In genomic region chr16:10009691-10010090, GRCh38 we compare ENCODE assay signal across 27 cellular contexts.
DNase-seq lines count a peak whose midpoint lies in the region; ATAC-seq, FAIRE-seq and TF ChIP-seq lines count a peak whose summit lies in the region.
"Had no signal": no experiment of that assay in that cellular context is flagged by ENCODE, and none has a peak within 500 bp of the region (broad histone marks: within the 10 kb centered on the region; RNA-seq: fewer than 3 reads in every experiment).

No MANE protein-coding gene starts in this region.

- H3K9me3 Mint-ChIP-seq in effector memory CD8-positive, alpha-beta T cell = peaks cover 5 to 6% of the 10 kb centered on the region in 2 donors
- H3K9me3 Mint-ChIP-seq: central memory CD8-positive, alpha-beta T cell had no signal

- CTCF ChIA-PET in H1 (lab: Charles Lee; ENCODE audit: partially characterized antibody) = interaction anchor here (0.8 to 1.3 kb wide), 4 partner anchors 32 to 491 kb away, joined by 3 to 4 read pairs (median 3); no protein-coding TSS in a partner anchor

- no peak overlapping the region for H2BK12ac ChIP-seq in H1 (ENCODE audit: low read depth, low read length)

- no peak overlapping the region for H3K9ac ChIP-seq in OCI-LY3 (ENCODE audit: low read length)
- no peak overlapping the region for H3K9ac ChIP-seq in H1 (replicated peaks in 1 of 4; ENCODE audit: extremely low read depth in 1 of 4, low read depth in 3 of 4, low read length in 3 of 4)
- H3K9ac ChIP-seq: BLaER1 had no signal

- H3K27me3 Mint-ChIP-seq in effector memory CD8-positive, alpha-beta T cell = peaks cover 13 to 22% of the 10 kb centered on the region in 2 donors
- H3K27me3 Mint-ChIP-seq: activated naive CD4-positive, alpha-beta T cell treated with anti-CD3 and anti-CD28 coated beads, Interleukin-2, amount 10 ng/mL, durations not matched to agents 7 days and 5 days had no signal

- no peaks in the 10 kb centered on the region for H3K79me1 ChIP-seq in H1 (ENCODE audit: low read depth, low read length)

- H2AK5ac ChIP-seq in H1 (ENCODE audit: low read depth, low read length) = no peak overlapping the region

- H3K79me2 ChIP-seq in OCI-LY3 (ENCODE audit: low read length) (no peaks in the 10 kb centered on the region), H1 (ENCODE audit: control insufficient read depth in 1 of 2, insufficient read depth in 2 of 2, low read length in 2 of 2) (no peaks in the 10 kb centered on the region)

- H3K36me3 Mint-ChIP-seq in effector memory CD8-positive, alpha-beta T cell (ENCODE audit: insufficient read depth) = no peaks in the 10 kb centered on the region
- H3K36me3 Mint-ChIP-seq: activated naive CD4-positive, alpha-beta T cell treated with anti-CD3 and anti-CD28 coated beads, Interleukin-2, amount 10 ng/mL, durations not matched to agents 7 days and 5 days had no signal

- H4K91ac ChIP-seq in H1 (replicated peaks; ENCODE audit: insufficient read length, low read length) = no peak overlapping the region

- no peak overlapping the region for H3K27ac ChIP-seq in OCI-LY3 (ENCODE audit: low read length)
- H3K27ac ChIP-seq in H1 (ENCODE audit: low read depth, low read length) = no peak overlapping the region
- H3K27ac ChIP-seq: ascending aorta, BLaER1, gastroesophageal sphincter, right atrium auricular region, transverse colon had no signal

- no peak overlapping the region for H2BK20ac ChIP-seq in H1 (ENCODE audit: low read length)

- TF ChIP-seq EP300 in H1 (IDR thresholded peaks at IDR 0.05; ENCODE audit: borderline replicate concordance in 1 of 2, low read depth in 2 of 2, low read length in 2 of 2) = no peak

- DNase-seq in C1 segment of cervical spinal cord (lab: John Stamatoyannopoulos, UW) = peak in 11 of 14 donors; percentile 12 to 62 (median 34)
- DNase-seq in H1 (ENCODE audit: low read depth in 1 of 2, low spot score in 2 of 2) = no peak
- peak in 44 of 56 donors; percentile 6 to 80 (median 48) for DNase-seq in nucleus accumbens (lab: John Stamatoyannopoulos, UW)
- no peak for DNase-seq in NCI-H1436 treated with DMSO at 0.1 percent for 48 hours (lab: John Stamatoyannopoulos, UW)
- DNase-seq in ecto neural progenitor cell (ENCODE audit: low spot score) = no peak
- no peak for DNase-seq in effector memory CD8-positive, alpha-beta T cell
- DNase-seq: activated CD4-positive, alpha-beta T cell treated with anti-CD3 and anti-CD28 coated beads for 36 hours; activated naive CD4-positive, alpha-beta T cell treated with anti-CD3 and anti-CD28 coated beads, Interleukin-2, amount 10 ng/mL, durations not matched to agents 7 days and 5 days; activated T-cell treated with anti-CD3 and anti-CD28 coated beads, Interleukin-2, amount 50 U/mL, for 72 hours; effector CD8-positive, alpha-beta T cell; HCEC 1CT; mesenchymal stem cell; PC-3; SIG-M5; stimulated activated CD4-positive, alpha-beta T cell treated with anti-CD3 and anti-CD28 coated beads, Interleukin-4, amount 100 ng/mL, for 4 hours; stimulated activated naive CD8-positive, alpha-beta T cell treated with anti-CD3 and anti-CD28 coated beads, Interleukin-15, Interleukin-2, amounts not matched to agents 100 U/mL and 50 U/mL, for 24 hours; transverse colon had no signal

- H2AFZ ChIP-seq in OCI-LY3 (ENCODE audit: low read depth, low read length) = peak overlapping the region; percentile 30; the same call in 1 of the 2 replicates
- H2AFZ ChIP-seq in H1 (ENCODE audit: low read length) = 0 out of 2 replicates have a peak overlapping the region, but pooled peaks have one; percentile 16

- no peak overlapping the region for H3K4ac ChIP-seq in H1 (replicated peaks; ENCODE audit: insufficient read length, low read depth, low read length)

- no peak for TF ChIP-seq POLR2A in H1 (IDR thresholded peaks at IDR 0.05; ENCODE audit: control extremely low read depth in 1 of 2, low read depth in 2 of 2, low read length in 2 of 2)

- H3K4me2 ChIP-seq in OCI-LY3 (ENCODE audit: low read length) = no peak overlapping the region
- H3K4me2 ChIP-seq in H1 (ENCODE audit: insufficient read depth in 1 of 2, low read depth in 2 of 2, low read length in 2 of 2) = no peak overlapping the region
- H3K4me2 ChIP-seq: BLaER1 had no signal

- H3K18ac ChIP-seq in H1 (ENCODE audit: extremely low read depth, low read length) = no peak overlapping the region

- no peak overlapping the region for H3K56ac ChIP-seq in H1 (replicated peaks; ENCODE audit: insufficient read length, low read depth, low read length)

- no peak overlapping the region for H2BK120ac ChIP-seq in H1 (replicated peaks; ENCODE audit: low read depth, low read length)

- no peak for FAIRE-seq in H1 (lab: Jason Lieb, UNC)
- FAIRE-seq: A204.1, TTC549 had no signal

- no peak overlapping the region; the same call in 1 of the 2 replicates for H2BK15ac ChIP-seq in H1 (ENCODE audit: low read length)

- no peak overlapping the region for H2BK5ac ChIP-seq in H1 (ENCODE audit: low read depth, low read length)

- H3K4me3 ChIP-seq in OCI-LY3 (ENCODE audit: low read length) = no peak overlapping the region
- H3K4me3 ChIP-seq in H1 (ENCODE audit: extremely low read depth in 1 of 4, insufficient read depth in 2 of 4, low read depth in 3 of 4, low read length in 4 of 4) = no peak overlapping the region
- H3K4me3 ChIP-seq: ascending aorta, BLaER1, gastroesophageal sphincter, right atrium auricular region, transverse colon had no signal

- no peak for TF ChIP-seq RAD21 in H1 (IDR thresholded peaks at IDR 0.05 in 1 of 2, conservative IDR thresholded peaks at IDR 0.05 in 1 of 2; ENCODE audit: low read depth in 2 of 2, low read length in 2 of 2)

- H4K5ac ChIP-seq in H1 (ENCODE audit: insufficient read length, low read depth, low read length) = no peak overlapping the region

- no peak for ATAC-seq in effector memory CD8-positive, alpha-beta T cell (replicated peaks)
- no peak for ATAC-seq in HG02763 (IDR thresholded peaks at IDR 0.05; ENCODE audit: unreplicated experiment)
- ATAC-seq: activated CD4-positive, alpha-beta T cell treated with anti-CD3 and anti-CD28 coated beads for 36 hours; activated T-cell treated with anti-CD3 and anti-CD28 coated beads, Interleukin-2, amount 50 U/mL, for 72 hours; esophagus mucosa; gastroesophageal sphincter; PC-3; stimulated activated naive CD8-positive, alpha-beta T cell treated with anti-CD3 and anti-CD28 coated beads, Interleukin-15, Interleukin-2, amounts not matched to agents 100 U/mL and 50 U/mL, for 24 hours had no signal

- no peaks in the 10 kb centered on the region for H3K4me1 ChIP-seq in OCI-LY3 (ENCODE audit: low read length)
- H3K4me1 ChIP-seq in H1 (replicated peaks in 1 of 4; ENCODE audit: control insufficient read depth in 3 of 4, insufficient read depth in 4 of 4, low read length in 3 of 4) = peaks cover 0 to 3% (median 0%) of the 10 kb centered on the region in 4 experiments; a peak in 1 of 7 replicates
- H3K4me1 ChIP-seq: ascending aorta, BLaER1, gastroesophageal sphincter, right atrium auricular region, transverse colon had no signal

- no peaks in the 10 kb centered on the region for H4K20me1 ChIP-seq in OCI-LY3 (ENCODE audit: insufficient read depth, low read length)
- H4K20me1 ChIP-seq in H1 (replicated peaks in 1 of 2; ENCODE audit: control insufficient read depth in 1 of 2, insufficient read depth in 2 of 2, low read length in 2 of 2) = no peaks in the 10 kb centered on the region
- H4K20me1 ChIP-seq: BLaER1 had no signal

- 88% methylated on average over 6 of the region's 6 CpGs; no CpG with 5 or more reads in 1 of the 2 experiments for WGBS in H1 (ENCODE audit: extremely low coverage in 1 of 2, insufficient coverage in 1 of 2, insufficient read length in 1 of 2, insufficient replicate concordance in 2 of 2, low coverage in 1 of 2, low lambda C conversion rate in 2 of 2, missing lambda C conversion rate in 1 of 2), 2 experiments

- H3K23ac ChIP-seq in H1 (ENCODE audit: insufficient read length) = no peak overlapping the region

- H4K8ac ChIP-seq in H1 (ENCODE audit: extremely low read depth, insufficient read depth, low read length) = no peak overlapping the region

- no peak overlapping the region for H3K27ac Mint-ChIP-seq in effector memory CD8-positive, alpha-beta T cell
- H3K27ac Mint-ChIP-seq: activated CD4-positive, alpha-beta T cell treated with anti-CD3 and anti-CD28 coated beads for 36 hours; activated naive CD4-positive, alpha-beta T cell treated with anti-CD3 and anti-CD28 coated beads, Interleukin-2, amount 10 ng/mL, durations not matched to agents 7 days and 5 days; activated T-cell treated with anti-CD3 and anti-CD28 coated beads, Interleukin-2, amount 50 U/mL, for 72 hours had no signal

- no peak for TF ChIP-seq CTCF in OCI-LY3 (IDR thresholded peaks at IDR 0.05; ENCODE audit: low read depth, low read length)
- TF ChIP-seq CTCF in H1 (IDR thresholded peaks at IDR 0.05; ENCODE audit: control extremely low read depth in 1 of 3, insufficient read depth in 1 of 3, low read depth in 1 of 3, low read length in 3 of 3) = no peak

- H3K4me3 Mint-ChIP-seq in effector memory CD8-positive, alpha-beta T cell = no peak overlapping the region
- H3K4me3 Mint-ChIP-seq: activated CD4-positive, alpha-beta T cell treated with anti-CD3 and anti-CD28 coated beads for 36 hours; activated naive CD4-positive, alpha-beta T cell treated with anti-CD3 and anti-CD28 coated beads, Interleukin-2, amount 10 ng/mL, durations not matched to agents 7 days and 5 days; activated T-cell treated with anti-CD3 and anti-CD28 coated beads, Interleukin-2, amount 50 U/mL, for 72 hours; central memory CD8-positive, alpha-beta T cell had no signal

- H3K14ac ChIP-seq in H1 (ENCODE audit: insufficient read length) = no peak overlapping the region

- H3K27me3 ChIP-seq in OCI-LY3 (ENCODE audit: low read depth, low read length) = peaks cover 7% of the 10 kb centered on the region
- no peaks in the 10 kb centered on the region for H3K27me3 ChIP-seq in H1 (replicated peaks in 1 of 4; ENCODE audit: control insufficient read depth in 3 of 4, extremely low read depth in 1 of 4, insufficient read depth in 3 of 4, low read length in 3 of 4)
- H3K27me3 ChIP-seq: ascending aorta, BLaER1, gastroesophageal sphincter, right atrium auricular region had no signal

- H3K9me3 ChIP-seq in OCI-LY3 (ENCODE audit: insufficient read depth, low read length) = no peaks in the 10 kb centered on the region
- no peaks in the 10 kb centered on the region; a peak in 1 of 4 replicates for H3K9me3 ChIP-seq in H1 (ENCODE audit: insufficient read depth in 2 of 2, low read depth in 1 of 2, low read length in 1 of 2)
- H3K9me3 ChIP-seq: ascending aorta, BLaER1, gastroesophageal sphincter, right atrium auricular region, transverse colon had no signal

- no peaks in the 10 kb centered on the region for H3K23me2 ChIP-seq in H1 (ENCODE audit: low read depth, low read length)

- POLR2A ChIA-PET in H1 (lab: Charles Lee; ENCODE audit: partially characterized antibody) = no interaction called here

- no peaks in the 10 kb centered on the region for H3K4me1 Mint-ChIP-seq in effector memory CD8-positive, alpha-beta T cell (ENCODE audit: low read depth in 2 of 2)
- H3K4me1 Mint-ChIP-seq: activated CD4-positive, alpha-beta T cell treated with anti-CD3 and anti-CD28 coated beads for 36 hours; activated naive CD4-positive, alpha-beta T cell treated with anti-CD3 and anti-CD28 coated beads, Interleukin-2, amount 10 ng/mL, durations not matched to agents 7 days and 5 days; central memory CD8-positive, alpha-beta T cell had no signal

- H3K36me3 ChIP-seq in OCI-LY3 (replicated peaks; ENCODE audit: low read depth, low read length) (no peaks in the 10 kb centered on the region), H1 (ENCODE audit: control insufficient read depth in 2 of 4, insufficient read depth in 4 of 4, low read length in 3 of 4) (no peaks in the 10 kb centered on the region)
- H3K36me3 ChIP-seq: ascending aorta, BLaER1, gastroesophageal sphincter, right atrium auricular region, transverse colon had no signal

Comparison
In these comparisons a context has a peak if more than half of its experiments do, and no peak if none do; other contexts are left out.
1. DNase-seq: peak in C1 segment of cervical spinal cord (11 of 14) and nucleus accumbens (44 of 56); none in H1 (0 of 2), NCI-H1436 treated with DMSO at 0.1 percent for 48 hours (single experiment), ecto neural progenitor cell (single experiment) and effector memory CD8-positive, alpha-beta T cell (0 of 3).